ENCODE assay signal across 9 cellular contexts in genomic region chr19:7673995-7674667, GRCh38. TPM values are rescaled to one million over a fixed set of nuclear protein-coding genes. Genes with fewer than 3 reads are reported as not detected.
DNase-seq lines count a peak whose midpoint lies in the region; ATAC-seq, FAIRE-seq and TF ChIP-seq lines count a peak whose summit lies in the region.
"Had no signal": no experiment of that assay in that cellular context is flagged by ENCODE, and none has a peak within 500 bp of the region (broad histone marks: within the 10 kb centered on the region; RNA-seq: fewer than 3 reads in every experiment).

No MANE protein-coding gene starts in this region.

- H3K36me3 ChIP-seq in vagina = no peaks in the 10 kb centered on the region

- no peak overlapping the region for H3K4me3 ChIP-seq in A549
- H3K4me3 ChIP-seq in right cardiac atrium (ENCODE audit: low read length) = no peak overlapping the region
- no peak overlapping the region for H3K4me3 ChIP-seq in vagina

- TF ChIP-seq POLR2A in A549 (IDR thresholded peaks at IDR 0.05; ENCODE audit: low read length) = no peak
- TF ChIP-seq POLR2A in vagina (IDR thresholded peaks at IDR 0.05) = no peak

- FAIRE-seq in A549 (lab: Jason Lieb, UNC) (no peak), GM18507 (lab: Jason Lieb, UNC) (peak; percentile 21)

- CTCF ChIA-PET in A549 (lab: Yijun Ruan, JAX) = interaction anchor here (1.0 to 1.4 kb wide), 2 partner anchors 22 to 26 kb away, joined by 3 to 4 read pairs; no protein-coding TSS in a partner anchor

- TF ChIP-seq CTCF in A549 (IDR thresholded peaks at IDR 0.05) = no peak
- TF ChIP-seq CTCF in vagina (IDR thresholded peaks at IDR 0.05) = no peak

- H3K9me3 ChIP-seq in A549 (peaks cover 5% of the 10 kb centered on the region; the same call in 1 of the 3 replicates), right cardiac atrium (ENCODE audit: control insufficient read depth, low read length) (no peaks in the 10 kb centered on the region), vagina (no peaks in the 10 kb centered on the region)

- no peak overlapping the region for H3K4me3 Mint-ChIP-seq in activated T-helper 2 cell treated with anti-CD3 and anti-CD28 coated beads, Interferon-gamma antibody, Interleukin-2, Interleukin-4, amounts not matched to agents 10 μg/mL and 5 μg/mL and 100 μg/mL, durations not matched to agents 14 hours and 24 hours and 36 hours (ENCODE audit: low read depth)
- no peak overlapping the region for H3K4me3 Mint-ChIP-seq in stimulated activated memory B cell treated with anti-CD40 and anti-IgM and Interleukin-4, amounts not matched to agents 10 μg/mL and 1 μg/mL and 100 μg/mL, for 72 hours
- H3K4me3 Mint-ChIP-seq: activated naive CD8-positive, alpha-beta T cell had no signal

- TF ChIP-seq RAD21 in A549 (conservative IDR thresholded peaks at IDR 0.05 in 1 of 2, IDR thresholded peaks at IDR 0.05 in 1 of 2) = no peak

- H3K4me1 ChIP-seq in A549 (no peaks in the 10 kb centered on the region), right cardiac atrium (ENCODE audit: control insufficient read depth, insufficient read depth, low read length) (no peaks in the 10 kb centered on the region), vagina (no peaks in the 10 kb centered on the region)

- H3K27ac Mint-ChIP-seq in activated T-helper 2 cell treated with anti-CD3 and anti-CD28 coated beads, Interferon-gamma antibody, Interleukin-2, Interleukin-4, amounts not matched to agents 10 μg/mL and 5 μg/mL and 100 μg/mL, durations not matched to agents 14 hours and 24 hours and 36 hours = no peak overlapping the region
- H3K27ac Mint-ChIP-seq in stimulated activated memory B cell treated with anti-CD40 and anti-IgM and Interleukin-4, amounts not matched to agents 10 μg/mL and 1 μg/mL and 100 μg/mL, for 72 hours = no peak overlapping the region
- H3K27ac Mint-ChIP-seq: activated naive CD8-positive, alpha-beta T cell had no signal

- no peak for TF ChIP-seq EP300 in A549 (IDR thresholded peaks at IDR 0.05)

- peaks cover 51% of the 10 kb centered on the region for H3K27me3 Mint-ChIP-seq in activated T-helper 2 cell treated with anti-CD3 and anti-CD28 coated beads, Interferon-gamma antibody, Interleukin-2, Interleukin-4, amounts not matched to agents 10 μg/mL and 5 μg/mL and 100 μg/mL, durations not matched to agents 14 hours and 24 hours and 36 hours (ENCODE audit: low read depth)
- peaks cover 89% of the 10 kb centered on the region for H3K27me3 Mint-ChIP-seq in stimulated activated memory B cell treated with anti-CD40 and anti-IgM and Interleukin-4, amounts not matched to agents 10 μg/mL and 1 μg/mL and 100 μg/mL, for 72 hours

- POLR2A ChIA-PET in A549 (lab: Yijun Ruan, JAX) = no interaction called here

- 27% methylated on average over 12 of the region's 12 CpGs for WGBS in A549 (ENCODE audit: missing lambda C conversion rate)
- WGBS in right cardiac atrium = 40% methylated on average over 12 of the region's 12 CpGs

- H3K36me3 Mint-ChIP-seq in activated T-helper 2 cell treated with anti-CD3 and anti-CD28 coated beads, Interferon-gamma antibody, Interleukin-2, Interleukin-4, amounts not matched to agents 10 μg/mL and 5 μg/mL and 100 μg/mL, durations not matched to agents 14 hours and 24 hours and 36 hours (ENCODE audit: low read depth) = no peaks in the 10 kb centered on the region
- H3K36me3 Mint-ChIP-seq in stimulated activated memory B cell treated with anti-CD40 and anti-IgM and Interleukin-4, amounts not matched to agents 10 μg/mL and 1 μg/mL and 100 μg/mL, for 72 hours = no peaks in the 10 kb centered on the region
- H3K36me3 Mint-ChIP-seq: activated naive CD8-positive, alpha-beta T cell had no signal

- no peaks in the 10 kb centered on the region for H3K27me3 ChIP-seq in right cardiac atrium (ENCODE audit: control insufficient read depth, insufficient read depth)
- no peaks in the 10 kb centered on the region for H3K27me3 ChIP-seq in vagina

- H3K4me2 ChIP-seq in A549 = peak overlapping the region; percentile 26; the same call in 1 of the 3 replicates

- H3K9me3 Mint-ChIP-seq in activated T-helper 2 cell treated with anti-CD3 and anti-CD28 coated beads, Interferon-gamma antibody, Interleukin-2, Interleukin-4, amounts not matched to agents 10 μg/mL and 5 μg/mL and 100 μg/mL, durations not matched to agents 14 hours and 24 hours and 36 hours = peaks cover 3% of the 10 kb centered on the region
- peaks cover 3% of the 10 kb centered on the region for H3K9me3 Mint-ChIP-seq in stimulated activated memory B cell treated with anti-CD40 and anti-IgM and Interleukin-4, amounts not matched to agents 10 μg/mL and 1 μg/mL and 100 μg/mL, for 72 hours

- ATAC-seq in A549 (peak; percentile 52 to 89; a peak in 4 of 6 replicates), right cardiac atrium (peak; percentile 57 to 93)
- no peak for ATAC-seq in stimulated activated memory B cell treated with anti-CD40 and anti-IgM and Interleukin-4, amounts not matched to agents 10 μg/mL and 1 μg/mL and 100 μg/mL, for 72 hours

- H3K4me1 Mint-ChIP-seq in activated T-helper 2 cell treated with anti-CD3 and anti-CD28 coated beads, Interferon-gamma antibody, Interleukin-2, Interleukin-4, amounts not matched to agents 10 μg/mL and 5 μg/mL and 100 μg/mL, durations not matched to agents 14 hours and 24 hours and 36 hours (ENCODE audit: low read depth) = peaks cover 30% of the 10 kb centered on the region
- peaks cover 55% of the 10 kb centered on the region for H3K4me1 Mint-ChIP-seq in stimulated activated memory B cell treated with anti-CD40 and anti-IgM and Interleukin-4, amounts not matched to agents 10 μg/mL and 1 μg/mL and 100 μg/mL, for 72 hours

- H3K27ac ChIP-seq in A549 (no peak overlapping the region), right cardiac atrium (ENCODE audit: low read length) (no peak overlapping the region), vagina (no peak overlapping the region)

- DNase-seq in A549 (ENCODE audit: low read depth in 1 of 2, low spot score in 1 of 2) = peak; percentile 47 to 74
- no peak for DNase-seq in GM18507 (ENCODE audit: extremely low spot score, insufficient read length, low read depth)
- DNase-seq in NCI-H524 (lab: John Stamatoyannopoulos, UW) = peak; percentile 63 to 85
- DNase-seq in activated T-helper 2 cell treated with anti-CD3 and anti-CD28 coated beads, Interferon-gamma antibody, Interleukin-2, Interleukin-4, amounts not matched to agents 10 μg/mL and 5 μg/mL and 100 μg/mL, durations not matched to agents 14 hours and 24 hours and 36 hours (ENCODE audit: low spot score) = peak; percentile 25
- DNase-seq in right cardiac atrium = peak; percentile 65 to 87 (median 83)
- DNase-seq in stimulated activated CD8-positive, alpha-beta memory T cell treated with anti-CD3 and anti-CD28 coated beads, Interleukin-4, amount 100 ng/mL, for 48 hours = peak; percentile 66
- DNase-seq in vagina (ENCODE audit: extremely low spot score in 2 of 2) = no peak

- intact Hi-C loops in activated T-helper 2 cell treated with anti-CD3 and anti-CD28 coated beads, Interferon-gamma antibody, Interleukin-2, Interleukin-4, amounts not matched to agents 10 μg/mL and 5 μg/mL and 100 μg/mL, durations not matched to agents 14 hours and 24 hours and 36 hours (cut with micrococcal nuclease) = no loop called here
- intact Hi-C loops in right cardiac atrium (cut with DNase I) (loop anchor here in 1 of 4 donors (10.0 kb wide), 1 partner anchor 131 kb away; no protein-coding TSS in a partner anchor), vagina (cut with DNase I) (no loop called here)

RNA-seq across cellular contexts. Expression of gene MCEMP1, which starts 2.8 kb away (rescaled TPM):
- polyA plus RNA-seq in A549 (2011; rRNA removed) (0.05 and 0.17 TPM in 2 replicates), A549 (2017; fragmentation: RNase III; extraction: RNeasy Plus Mini Kit Qiagen cat#74134 plus additional on column Dnase treatment) (not detected in 3 replicates), right cardiac atrium (0.50 TPM)
- polyA plus RNA-seq in A549 (2012; cell fraction: cytosol; rRNA removed) = not detected in 2 replicates
- polyA plus RNA-seq in A549 (2012; cell fraction: nucleus; rRNA removed) = not detected in 2 replicates
- polyA minus RNA-seq in A549 (2011; rRNA and poly(A)+ RNA removed) = not detected in 2 replicates
- not detected in 2 replicates for total RNA-seq in activated T-helper 2 cell treated with anti-CD3 and anti-CD28 coated beads, Interferon-gamma antibody, Interleukin-2, Interleukin-4, amounts not matched to agents 10 μg/mL and 5 μg/mL and 100 μg/mL, durations not matched to agents 14 hours and 24 hours and 36 hours
- total RNA-seq in right cardiac atrium (under 1 TPM; 0.17 to 0.85 (median 0.47) TPM), vagina (not detected)

RNA-seq across cellular contexts. Expression of gene RETN, which starts 5.3 kb away (rescaled TPM):
- polyA plus RNA-seq in A549 (2011; rRNA removed) = not detected in 2 replicates
- polyA plus RNA-seq in A549 (2012; cell fraction: cytosol; rRNA removed) = not detected in 2 replicates
- not detected in 2 replicates for polyA plus RNA-seq in A549 (2012; cell fraction: nucleus; rRNA removed)
- not detected in 3 replicates for polyA plus RNA-seq in A549 (2017; fragmentation: RNase III; extraction: RNeasy Plus Mini Kit Qiagen cat#74134 plus additional on column Dnase treatment)
- not detected in 2 replicates for polyA minus RNA-seq in A549 (2011; rRNA and poly(A)+ RNA removed)
- total RNA-seq in activated T-helper 2 cell treated with anti-CD3 and anti-CD28 coated beads, Interferon-gamma antibody, Interleukin-2, Interleukin-4, amounts not matched to agents 10 μg/mL and 5 μg/mL and 100 μg/mL, durations not matched to agents 14 hours and 24 hours and 36 hours = not detected in 2 replicates
- 1 to 10 TPM in 1 of 4 donors, under 1 TPM in 2, not detected in 1; 0.49 to 1.7 (median 0.78) TPM for total RNA-seq in right cardiac atrium
- 7.2 TPM for polyA plus RNA-seq in right cardiac atrium
- not detected for total RNA-seq in vagina

RNA-seq across cellular contexts. Expression of gene TRAPPC5, which starts 6.5 kb away (rescaled TPM):
- polyA plus RNA-seq in A549 (2011; rRNA removed) = 23.8 and 31.6 TPM in 2 replicates
- 85.4 and 117 TPM in 2 replicates for polyA plus RNA-seq in A549 (2012; cell fraction: cytosol; rRNA removed)
- 33.9 and 87.2 TPM in 2 replicates for polyA plus RNA-seq in A549 (2012; cell fraction: nucleus; rRNA removed)
- 50.9 to 60.8 TPM (median 59.8 TPM) in 3 replicates for polyA plus RNA-seq in A549 (2017; fragmentation: RNase III; extraction: RNeasy Plus Mini Kit Qiagen cat#74134 plus additional on column Dnase treatment)
- polyA minus RNA-seq in A549 (2011; rRNA and poly(A)+ RNA removed) = 11.0 and 14.7 TPM in 2 replicates
- total RNA-seq in activated T-helper 2 cell treated with anti-CD3 and anti-CD28 coated beads, Interferon-gamma antibody, Interleukin-2, Interleukin-4, amounts not matched to agents 10 μg/mL and 5 μg/mL and 100 μg/mL, durations not matched to agents 14 hours and 24 hours and 36 hours = 88.9 and 92.4 TPM in 2 replicates
- 100 to 1,000 TPM in 1 of 4 donors, 10 to 100 TPM in 3; 94.8 to 121 (median 97.1) TPM for total RNA-seq in right cardiac atrium
- polyA plus RNA-seq in right cardiac atrium = 93.4 TPM
- 87.2 TPM for total RNA-seq in vagina

RNA-seq across cellular contexts. Expression of gene FCER2, which starts 27.8 kb away (rescaled TPM):
- polyA plus RNA-seq in A549 (2011; rRNA removed) = not detected in 2 replicates
- not detected in 2 replicates for polyA plus RNA-seq in A549 (2012; cell fraction: cytosol; rRNA removed)
- not detected in 2 replicates for polyA plus RNA-seq in A549 (2012; cell fraction: nucleus; rRNA removed)
- polyA plus RNA-seq in A549 (2017; fragmentation: RNase III; extraction: RNeasy Plus Mini Kit Qiagen cat#74134 plus additional on column Dnase treatment) = not detected in 3 replicates
- polyA minus RNA-seq in A549 (2011; rRNA and poly(A)+ RNA removed) = not detected in 2 replicates
- total RNA-seq in activated T-helper 2 cell treated with anti-CD3 and anti-CD28 coated beads, Interferon-gamma antibody, Interleukin-2, Interleukin-4, amounts not matched to agents 10 μg/mL and 5 μg/mL and 100 μg/mL, durations not matched to agents 14 hours and 24 hours and 36 hours = 0.46 and 0.99 TPM in 2 replicates
- total RNA-seq in right cardiac atrium = not detected
- polyA plus RNA-seq in right cardiac atrium = 0.09 TPM
- total RNA-seq in vagina = not detected

RNA-seq across cellular contexts. Expression of gene STXBP2, which starts 37.2 kb away (rescaled TPM):
- 44.4 and 47.2 TPM in 2 replicates for polyA plus RNA-seq in A549 (2011; rRNA removed)
- 57.5 and 63.0 TPM in 2 replicates for polyA plus RNA-seq in A549 (2012; cell fraction: cytosol; rRNA removed)
- 163 and 178 TPM in 2 replicates for polyA plus RNA-seq in A549 (2012; cell fraction: nucleus; rRNA removed)
- polyA plus RNA-seq in A549 (2017; fragmentation: RNase III; extraction: RNeasy Plus Mini Kit Qiagen cat#74134 plus additional on column Dnase treatment) = 39.4 to 47.6 TPM (median 41.4 TPM) in 3 replicates
- 129 and 144 TPM in 2 replicates for polyA minus RNA-seq in A549 (2011; rRNA and poly(A)+ RNA removed)
- total RNA-seq in activated T-helper 2 cell treated with anti-CD3 and anti-CD28 coated beads, Interferon-gamma antibody, Interleukin-2, Interleukin-4, amounts not matched to agents 10 μg/mL and 5 μg/mL and 100 μg/mL, durations not matched to agents 14 hours and 24 hours and 36 hours = 96.3 and 104 TPM in 2 replicates
- total RNA-seq in right cardiac atrium = 10 to 100 TPM in 1 of 4 donors, 1 to 10 TPM in 3; 6.8 to 12.1 (median 9.2) TPM
- 5.0 TPM for polyA plus RNA-seq in right cardiac atrium
- 64.3 TPM for total RNA-seq in vagina

Comparison
In these comparisons a context has a peak if more than half of its experiments do, and no peak if none do; other contexts are left out.
1. DNase-seq: peak in A549 (2 of 2), NCI-H524 (2 of 2), activated T-helper 2 cell treated with anti-CD3 and anti-CD28 coated beads, Interferon-gamma antibody, Interleukin-2, Interleukin-4, amounts not matched to agents 10 μg/mL and 5 μg/mL and 100 μg/mL, durations not matched to agents 14 hours and 24 hours and 36 hours (single experiment), right cardiac atrium (3 of 3) and stimulated activated CD8-positive, alpha-beta memory T cell treated with anti-CD3 and anti-CD28 coated beads, Interleukin-4, amount 100 ng/mL, for 48 hours (single experiment); none in GM18507 (single experiment) and vagina (0 of 2).